In the genomic region with DNA sequence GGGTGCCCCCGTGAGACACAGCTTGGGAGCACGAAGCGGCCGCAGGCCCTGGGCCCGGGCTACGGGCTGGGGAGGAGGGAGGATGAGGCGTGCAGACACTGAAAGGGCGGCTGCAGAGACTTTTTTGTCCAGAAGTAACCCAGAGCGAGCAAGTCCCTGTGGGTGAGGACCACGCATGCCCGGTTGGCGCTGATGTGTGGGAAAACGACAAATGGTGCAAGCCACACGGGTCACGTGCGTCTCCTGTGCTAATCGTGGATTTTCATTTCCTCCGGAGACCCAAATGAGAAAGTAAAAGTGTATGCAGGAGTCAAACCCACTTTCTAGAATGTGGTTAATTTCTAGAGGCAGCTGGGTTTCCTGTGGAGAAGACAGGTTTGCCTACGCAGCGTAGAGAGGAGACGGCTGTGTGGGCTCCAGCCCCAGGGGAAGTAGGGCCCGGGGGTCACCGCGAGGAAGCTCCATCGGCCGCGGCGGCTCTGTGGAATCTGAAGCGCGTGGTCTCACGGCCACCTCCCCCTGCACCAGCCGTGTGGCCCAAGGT, we compare ENCODE assay signal across 8 cellular contexts. TPM values are rescaled to one million over a fixed set of nuclear protein-coding genes. Genes with fewer than 3 reads are reported as not detected.
DNase-seq lines count a peak whose midpoint lies in the region; ATAC-seq and TF ChIP-seq lines count a peak whose summit lies in the region.

No MANE protein-coding gene starts in this region.

- TF ChIP-seq CTCF in GM20000 (IDR thresholded peaks at IDR 0.05; ENCODE audit: extremely low read depth, missing control alignments) (no peak), HL-60 (IDR thresholded peaks at IDR 0.05; ENCODE audit: insufficient read depth, low read length) (no peak), natural killer cell (IDR thresholded peaks at IDR 0.05) (no peak), MCF 10A (IDR thresholded peaks at IDR 0.05; ENCODE audit: unreplicated experiment) (no peak)

- DNase-seq in GM20000 (ENCODE audit: low spot score) (peak; percentile 94), HL-60 (ENCODE audit: low read depth in 1 of 2, low spot score in 1 of 2) (peak; percentile 45 to 69), natural killer cell (peak; percentile 70), NCI-H2029 (lab: John Stamatoyannopoulos, UW) (no peak), glomerular visceral epithelial cell (ENCODE audit: extremely low spot score) (no peak), MCF 10A (ENCODE audit: unreplicated experiment) (no peak)
- DNase-seq in activated T-cell treated with anti-CD3 and anti-CD28 coated beads, Interleukin-2, amount 50 U/mL, for 48 hours: peak; percentile 68 to 73

- no peaks in the 10 kb centered on the region for H3K36me3 ChIP-seq in BLaER1

- BruUV-seq in MCF 10A (replicated peaks; lab: Mats Ljungman, UMichigan): no TSS peak

- H3K27ac Mint-ChIP-seq in natural killer cell (peak overlapping the region; percentile 81 to 87), MCF 10A (ENCODE audit: low read depth, unreplicated experiment) (no peak overlapping the region)

- CTCF ChIA-PET in MCF 10A (lab: Yijun Ruan, JAX): no interaction called here

- H3K27me3 Mint-ChIP-seq in natural killer cell (ENCODE audit: low read depth in 2 of 2) (peaks cover 60 to 66% of the 10 kb centered on the region in 2 donors), MCF 10A (ENCODE audit: insufficient read depth, unreplicated experiment) (peaks cover 26% of the 10 kb centered on the region)

- H3K27ac ChIP-seq in BLaER1 (peak overlapping the region; percentile 73), HL-60 (replicated peaks) (no peak overlapping the region)

- H3K27me3 ChIP-seq in BLaER1 (peaks cover 30% of the 10 kb centered on the region), HL-60 (ENCODE audit: insufficient read depth, poor library complexity, severe bottlenecking) (peaks cover 5% of the 10 kb centered on the region)

- H3K9ac ChIP-seq in BLaER1: peak overlapping the region; percentile 58

- H3K9me3 Mint-ChIP-seq in natural killer cell: no peaks in the 10 kb centered on the region
- no peaks in the 10 kb centered on the region for H3K9me3 Mint-ChIP-seq in MCF 10A (ENCODE audit: unreplicated experiment)

- POLR2A ChIA-PET in MCF 10A (lab: Yijun Ruan, JAX): interaction anchor here (1.1 kb wide), 1 partner anchor 9 kb away, joined by 5 read pairs; no protein-coding TSS in a partner anchor

- H3K4me1 Mint-ChIP-seq in natural killer cell: peaks cover 23 to 31% of the 10 kb centered on the region in 2 donors
- no peaks in the 10 kb centered on the region for H3K4me1 Mint-ChIP-seq in MCF 10A (ENCODE audit: insufficient read depth, unreplicated experiment)

- peak overlapping the region; percentile 77 for H3K4me3 Mint-ChIP-seq in natural killer cell
- no peak overlapping the region for H3K4me3 Mint-ChIP-seq in MCF 10A (ENCODE audit: unreplicated experiment)

- ATAC-seq in natural killer cell: peak; percentile 84 to 92 (median 85)

- H3K36me3 Mint-ChIP-seq in natural killer cell (no peaks in the 10 kb centered on the region), MCF 10A (ENCODE audit: insufficient read depth, unreplicated experiment) (no peaks in the 10 kb centered on the region)

- H3K4me3 ChIP-seq in BLaER1 (peak overlapping the region; percentile 61), HL-60 (replicated peaks; ENCODE audit: insufficient read depth, low read length) (peak overlapping the region; percentile 35)

- peak overlapping the region; percentile 95 for H3K4me2 ChIP-seq in BLaER1

- H4K20me1 ChIP-seq in BLaER1: peaks cover 26% of the 10 kb centered on the region; the same call in 1 of the 2 replicates

- intact Hi-C loops in natural killer cell (cut with micrococcal nuclease): loop anchor here (1.0 to 5.0 kb wide), 2 partner anchors 34 to 465 kb away; a partner anchor contains a TSS
- intact Hi-C loops in MCF 10A (cut with micrococcal nuclease): no loop called here

- H3K9me3 ChIP-seq in BLaER1: peaks cover 6% of the 10 kb centered on the region; the same call in 1 of the 2 replicates

- H3K4me1 ChIP-seq in BLaER1: peaks cover 49% of the 10 kb centered on the region

RNA-seq across cellular contexts. Expression of a gene that starts 19.0 kb away (rescaled TPM):
- 10 to 100 TPM in 1 of 3 donors, 1 to 10 TPM in 2; 4.3 to 16.9 (median 6.0) TPM for total RNA-seq in natural killer cell
- 0.96 and 1.4 TPM in 2 replicates for total RNA-seq in MCF 10A (2022)

RNA-seq across cellular contexts. Expression of a gene that starts 34.7 kb away (rescaled TPM):
- total RNA-seq in natural killer cell (10 to 100 TPM; 37.8 to 55.6 (median 39.9) TPM), MCF 10A (2022) (23.4 and 29.3 TPM in 2 replicates)

Comparison
In these comparisons a context has a peak if more than half of its experiments do, and no peak if none do; other contexts are left out.
1. DNase-seq: peak in GM20000 (single experiment), HL-60 (2 of 2), activated T-cell treated with anti-CD3 and anti-CD28 coated beads, Interleukin-2, amount 50 U/mL, for 48 hours (2 of 2) and natural killer cell (single experiment); none in NCI-H2029 (single experiment), glomerular visceral epithelial cell (single experiment) and MCF 10A (single experiment).